Comparison of ENCODE assay signal across 10 cellular contexts in genomic region chr15:99476413-99477222, GRCh38.
DNase-seq lines count a peak whose midpoint lies in the region; ATAC-seq, FAIRE-seq and TF ChIP-seq lines count a peak whose summit lies in the region.
"Had no signal": no experiment of that assay in that cellular context is flagged by ENCODE, and none has a peak within 500 bp of the region (broad histone marks: within the 10 kb centered on the region; RNA-seq: fewer than 3 reads in every experiment).

No MANE protein-coding gene starts in this region.

- H3K27me3 ChIP-seq in GM23338 (ENCODE audit: insufficient read depth) (no peaks in the 10 kb centered on the region), astrocyte (ENCODE audit: insufficient read depth, low read length) (no peaks in the 10 kb centered on the region)

- H3K9ac ChIP-seq in astrocyte (ENCODE audit: low read length), result peak overlapping the region; percentile 74

- no peaks in the 10 kb centered on the region for H3K9me2 ChIP-seq in GM23338 (ENCODE audit: insufficient read depth)

- H3K27me3 Mint-ChIP-seq in GM23338 (ENCODE audit: insufficient read depth, low read depth, poor library complexity) (peaks cover 3% of the 10 kb centered on the region), astrocyte (ENCODE audit: low read depth, unreplicated experiment) (peaks cover 3% of the 10 kb centered on the region)
- H3K27me3 Mint-ChIP-seq: IgD-negative memory B cell had no signal

- DNase-seq in DMS53 treated with DMSO at 0.1 percent for 48 hours (lab: John Stamatoyannopoulos, UW; ENCODE audit: unreplicated experiment) (peak; percentile 20), GM23338 (ENCODE audit: low spot score) (no peak), NOMO-1 treated with dmso at 0.1 percent for 144 hours (lab: John Stamatoyannopoulos, UW; ENCODE audit: unreplicated experiment) (peak; percentile 60), astrocyte (ENCODE audit: low read depth) (peak; percentile 99), islet precursor cell (peak; percentile 58), COLO829 (ENCODE audit: low spot score) (no peak), NCI-H345 treated with DMSO at 0.1 percent for 48 hours (lab: John Stamatoyannopoulos, UW; ENCODE audit: unreplicated experiment) (no peak)
- peak; percentile 26 for DNase-seq in stimulated activated CD8-positive, alpha-beta memory T cell treated with anti-CD3 and anti-CD28 coated beads, Interleukin-4, amount 100 ng/mL, for 24 hours (ENCODE audit: low read depth)

- no peak overlapping the region for H3K4me2 ChIP-seq in GM23338
- H3K4me2 ChIP-seq in astrocyte (ENCODE audit: low read length), result peak overlapping the region; percentile 78

- H3K9me3 Mint-ChIP-seq in GM23338 (no peaks in the 10 kb centered on the region), astrocyte (ENCODE audit: unreplicated experiment) (no peaks in the 10 kb centered on the region)
- H3K9me3 Mint-ChIP-seq: IgD-negative memory B cell had no signal

- no peak overlapping the region for H3K27ac Mint-ChIP-seq in GM23338
- no peak overlapping the region for H3K27ac Mint-ChIP-seq in astrocyte (ENCODE audit: unreplicated experiment)

- H3K27ac ChIP-seq in GM23338 (ENCODE audit: low read depth) (no peak overlapping the region), astrocyte (ENCODE audit: low read depth, low read length) (peak overlapping the region; percentile 79)
- H3K27ac ChIP-seq: neutrophil had no signal

- no peaks in the 10 kb centered on the region for H3F3A ChIP-seq in GM23338 (replicated peaks; ENCODE audit: low read depth)

- H4K20me1 ChIP-seq in GM23338 (replicated peaks; ENCODE audit: insufficient read depth), result no peaks in the 10 kb centered on the region
- no peaks in the 10 kb centered on the region for H4K20me1 ChIP-seq in astrocyte (ENCODE audit: insufficient read depth, low read length)

- H3K4me1 ChIP-seq in GM23338 (ENCODE audit: insufficient read depth) (no peaks in the 10 kb centered on the region), astrocyte (ENCODE audit: insufficient read depth, low read length) (peaks cover 26% of the 10 kb centered on the region)

- H3K36me3 ChIP-seq in GM23338 (ENCODE audit: insufficient read depth) (no peaks in the 10 kb centered on the region), astrocyte (ENCODE audit: insufficient read depth, low read length) (no peaks in the 10 kb centered on the region)
- H3K36me3 ChIP-seq: neutrophil had no signal

- H3K4me1 Mint-ChIP-seq in GM23338 (peaks cover 5% of the 10 kb centered on the region; the same call in 1 of the 3 replicates), astrocyte (ENCODE audit: low read depth, unreplicated experiment) (peaks cover 1% of the 10 kb centered on the region)

- peak; percentile 49 for ATAC-seq in GM23338

- FAIRE-seq in astrocyte (lab: Jason Lieb, UNC), result peak; percentile 98

- TF ChIP-seq CTCF in GM23338 (conservative IDR thresholded peaks at IDR 0.05; ENCODE audit: low read depth in 2 of 2), result no peak
- TF ChIP-seq CTCF in astrocyte (IDR thresholded peaks at IDR 0.05; ENCODE audit: insufficient read depth, low read depth, low read length), result no peak

- H2AFZ ChIP-seq in GM23338 (peak overlapping the region; percentile 91), astrocyte (ENCODE audit: low read depth, low read length) (peak overlapping the region; percentile 16)

- H3K4me3 Mint-ChIP-seq in GM23338, result no peak overlapping the region
- no peak overlapping the region for H3K4me3 Mint-ChIP-seq in astrocyte (ENCODE audit: unreplicated experiment)

- H3K36me3 Mint-ChIP-seq in GM23338 (ENCODE audit: low read depth) (no peaks in the 10 kb centered on the region), astrocyte (ENCODE audit: low read depth, unreplicated experiment) (peaks cover 4% of the 10 kb centered on the region)
- H3K36me3 Mint-ChIP-seq: IgD-negative memory B cell had no signal

- H3K4me3 ChIP-seq in GM23338 (no peak overlapping the region), astrocyte (ENCODE audit: insufficient read depth, low read depth, low read length) (peak overlapping the region; percentile 45)

- H3K79me2 ChIP-seq in GM23338 (replicated peaks; ENCODE audit: insufficient read depth) (no peaks in the 10 kb centered on the region), astrocyte (ENCODE audit: insufficient read depth, low read length) (no peaks in the 10 kb centered on the region)

- H3K9me3 ChIP-seq in astrocyte (ENCODE audit: insufficient read depth, low read depth, low read length), result no peaks in the 10 kb centered on the region
- H3K9me3 ChIP-seq: neutrophil had no signal

TF ChIP-seq in GM23338, 12 proteins besides CTCF, POLR2A, EP300 and RAD21 (continues in another document):
- no peak for TF ChIP-seq ZNF462 (CRISPR knock-in tag; IDR thresholded peaks at IDR 0.05)
- no peak for TF ChIP-seq EZH2phosphoT487 (IDR thresholded peaks at IDR 0.05; ENCODE audit: unreplicated experiment)
- no peak for TF ChIP-seq ZNF114 (CRISPR knock-in tag; IDR thresholded peaks at IDR 0.05)

Comparison
In these comparisons a context has a peak if more than half of its experiments do, and no peak if none do; other contexts are left out.
1. DNase-seq: peak in DMS53 treated with DMSO at 0.1 percent for 48 hours (single experiment), NOMO-1 treated with dmso at 0.1 percent for 144 hours (single experiment), astrocyte (single experiment), islet precursor cell (single experiment) and stimulated activated CD8-positive, alpha-beta memory T cell treated with anti-CD3 and anti-CD28 coated beads, Interleukin-4, amount 100 ng/mL, for 24 hours (single experiment); none in GM23338 (single experiment), COLO829 (single experiment) and NCI-H345 treated with DMSO at 0.1 percent for 48 hours (single experiment).